In the genomic region with DNA sequence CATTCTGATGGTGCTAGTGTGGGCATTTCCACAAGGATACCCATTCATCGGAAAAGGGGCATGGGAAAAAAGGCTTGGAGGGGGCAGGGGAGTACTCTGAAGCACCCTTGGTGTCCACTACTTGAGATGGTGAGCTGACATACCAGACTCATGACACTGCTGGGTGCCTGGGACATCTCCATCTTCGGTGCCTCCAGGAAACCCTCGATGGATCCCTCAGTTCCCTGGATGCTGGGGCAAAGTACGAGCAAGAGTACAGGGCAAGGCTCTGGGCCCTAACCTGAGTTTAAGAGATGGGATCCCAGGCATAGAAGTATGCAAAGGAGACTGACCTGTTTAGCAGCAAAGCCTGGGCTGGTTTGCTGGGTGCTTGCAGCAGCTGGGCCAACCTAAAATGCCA, we compare ENCODE assay signal across 21 cellular contexts. TPM values are rescaled to one million over a fixed set of nuclear protein-coding genes. Genes with fewer than 3 reads are reported as not detected.
DNase-seq lines count a peak whose midpoint lies in the region; ATAC-seq, FAIRE-seq and TF ChIP-seq lines count a peak whose summit lies in the region.
"Had no signal": no experiment of that assay in that cellular context is flagged by ENCODE, and none has a peak within 500 bp of the region (broad histone marks: within the 10 kb centered on the region; RNA-seq: fewer than 3 reads in every experiment).

No MANE protein-coding gene starts in this region.

- peak; percentile 3 for DNase-seq in D721Med (ENCODE audit: insufficient read length, low spot score)
- DNase-seq in HTR-8/SVneo (ENCODE audit: insufficient read length, low spot score): no peak
- peak; percentile 53 for DNase-seq in islet precursor cell
- peak; percentile 25 for DNase-seq in sciatic nerve (ENCODE audit: low spot score)
- no peak for DNase-seq in pons (ENCODE audit: low spot score)
- DNase-seq in SKM-1 (lab: John Stamatoyannopoulos, UW; ENCODE audit: unreplicated experiment): no peak
- DNase-seq in SKM-1 treated with dmso at 0.1 percent for 144 hours (lab: John Stamatoyannopoulos, UW; ENCODE audit: unreplicated experiment): no peak
- DNase-seq: COR-L47, DND-41, NCI-H1105 treated with DMSO at 0.1 percent for 48 hours, NCI-H1694, NCI-H2081, NCI-H2171, NCI-H345, NCI-H524, NCI-H774, SJCRH30 had no signal

- FAIRE-seq in D721Med (lab: Jason Lieb, UNC) (no peak), HTR-8/SVneo (lab: Jason Lieb, UNC) (peak; percentile 4)
- FAIRE-seq: GM12891 had no signal

- intact Hi-C loops in sciatic nerve (cut with DNase I): no loop called here

- no peak for TF ChIP-seq CTCF in D721Med (IDR thresholded peaks at IDR 0.05; ENCODE audit: insufficient read depth, missing control alignments)

- ATAC-seq in sciatic nerve: no peak
- ATAC-seq: GM23338, HCT116 had no signal

RNA-seq across cellular contexts. Expression of a gene that starts 5.2 kb away (rescaled TPM):
- 47.6 TPM for total RNA-seq in sciatic nerve

RNA-seq across cellular contexts. Expression of a gene that starts 8.1 kb away (rescaled TPM):
- total RNA-seq in sciatic nerve: 1.6 TPM
- total RNA-seq: G401, SJCRH30 had no signal

RNA-seq across cellular contexts. Expression of a gene that starts 11.5 kb away (rescaled TPM):
- total RNA-seq in sciatic nerve: 7.3 TPM

RNA-seq across cellular contexts. Expression of a gene that starts 22.2 kb away (rescaled TPM):
- total RNA-seq in sciatic nerve: 73.9 TPM

Comparison
In these comparisons a context has a peak if more than half of its experiments do, and no peak if none do; other contexts are left out.
1. DNase-seq: peak in D721Med (single experiment), islet precursor cell (single experiment) and sciatic nerve (single experiment); none in HTR-8/SVneo (single experiment), pons (single experiment), SKM-1 (single experiment) and SKM-1 treated with dmso at 0.1 percent for 144 hours (single experiment).